In the genomic region with DNA sequence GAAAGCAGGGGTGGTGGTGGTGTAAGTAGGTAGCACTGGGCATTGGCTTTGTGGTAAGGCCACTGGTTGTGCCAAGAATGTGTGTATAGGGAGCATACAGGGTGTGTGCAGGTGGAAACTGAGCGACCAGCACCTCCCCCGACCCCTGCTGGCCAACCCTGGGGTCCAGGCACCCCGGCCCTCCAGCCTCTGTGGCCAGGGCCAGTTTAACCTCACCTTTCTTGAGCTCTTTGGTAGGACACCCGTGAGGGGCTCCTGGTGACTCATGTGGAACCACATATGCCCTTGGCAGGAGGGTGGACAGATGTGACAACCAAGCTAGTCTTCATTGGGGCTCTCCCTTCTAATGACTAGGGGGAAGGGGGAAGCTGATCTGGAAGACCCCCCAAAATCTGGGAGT, we compare ENCODE assay signal across 13 cellular contexts. TPM values are rescaled to one million over a fixed set of nuclear protein-coding genes. Genes with fewer than 3 reads are reported as not detected.
DNase-seq lines count a peak whose midpoint lies in the region; ATAC-seq and TF ChIP-seq lines count a peak whose summit lies in the region.
"Had no signal": no experiment of that assay in that cellular context is flagged by ENCODE, and none has a peak within 500 bp of the region (broad histone marks: within the 10 kb centered on the region; RNA-seq: fewer than 3 reads in every experiment).

No MANE protein-coding gene starts in this region.

- H3K4me1 ChIP-seq in right cardiac atrium (ENCODE audit: control insufficient read depth, insufficient read depth, low read length) (peaks cover 5% of the 10 kb centered on the region), mesodermal cell (ENCODE audit: control insufficient read depth, insufficient read depth, low read length, poor library complexity, severe bottlenecking) (peaks cover 4% of the 10 kb centered on the region), uterus (no peaks in the 10 kb centered on the region)

- no peak overlapping the region for H3K4me3 ChIP-seq in right cardiac atrium (ENCODE audit: low read length)
- no peak overlapping the region for H3K4me3 ChIP-seq in mesodermal cell (ENCODE audit: extremely low read depth, insufficient read depth, low read length, poor library complexity, severe bottlenecking)
- no peak overlapping the region for H3K4me3 ChIP-seq in uterus
- H3K4me3 ChIP-seq: ovary had no signal

- H3K9me3 ChIP-seq in right cardiac atrium (ENCODE audit: control insufficient read depth, low read length): no peaks in the 10 kb centered on the region
- no peaks in the 10 kb centered on the region for H3K9me3 ChIP-seq in mesodermal cell (ENCODE audit: control insufficient read depth, low read length)
- H3K9me3 ChIP-seq in uterus: no peaks in the 10 kb centered on the region
- H3K9me3 ChIP-seq: ovary had no signal

- H3K27ac ChIP-seq in right cardiac atrium (ENCODE audit: low read length) (peak overlapping the region; percentile 98), mesodermal cell (ENCODE audit: low read depth, low read length, severe bottlenecking) (peak overlapping the region; percentile 99), uterus (peak overlapping the region; percentile 97 to 98)

- H3K36me3 ChIP-seq in mesodermal cell (ENCODE audit: control insufficient read depth, insufficient read depth, low read length): no peaks in the 10 kb centered on the region
- H3K36me3 ChIP-seq in uterus: no peaks in the 10 kb centered on the region
- H3K36me3 ChIP-seq: ovary had no signal

- 96% methylated on average over 4 of the region's 4 CpGs for WGBS in right cardiac atrium
- 89 to 96% methylated on average over 3 of the region's 4 CpGs for WGBS in mesodermal cell (ENCODE audit: insufficient coverage in 2 of 2), 2 experiments

- no peaks in the 10 kb centered on the region for H3K27me3 ChIP-seq in right cardiac atrium (ENCODE audit: control insufficient read depth, insufficient read depth)
- no peaks in the 10 kb centered on the region for H3K27me3 ChIP-seq in uterus
- H3K27me3 ChIP-seq: ovary had no signal

- ATAC-seq in right cardiac atrium (no peak), left cardiac atrium (no peak), GM18907 (IDR thresholded peaks at IDR 0.05; ENCODE audit: unreplicated experiment) (no peak)

- intact Hi-C loops in right cardiac atrium (cut with DNase I): loop anchor here in 2 of 4 donors (5.0 to 10.0 kb wide), 2 partner anchors 34 to 237 kb away; a partner anchor contains a TSS
- intact Hi-C loops in left cardiac atrium (cut with DNase I): no loop called here
- intact Hi-C loops in uterus (cut with DNase I; ENCODE audit: low total_unique reads): no loop called here

- TF ChIP-seq POLR2A in uterus (IDR thresholded peaks at IDR 0.05): no peak

- no peak for TF ChIP-seq CTCF in uterus (IDR thresholded peaks at IDR 0.05)

- DNase-seq in right cardiac atrium: no peak
- no peak for DNase-seq in left cardiac atrium
- DNase-seq in uterus: no peak
- no peak for DNase-seq in ecto neural progenitor cell (ENCODE audit: low spot score)
- DNase-seq: activated CD8-positive, alpha-beta memory T cell treated with anti-CD3 and anti-CD28 coated beads for 24 hours; activated naive CD4-positive, alpha-beta T cell treated with anti-CD3 and anti-CD28 coated beads, Interleukin-2, amount 50 U/mL, for 16 hours; kidney; stimulated activated CD4-positive, alpha-beta T cell treated with anti-CD3 and anti-CD28 coated beads, Interleukin-4, amount 100 ng/mL, for 24 hours had no signal

RNA-seq across cellular contexts. Expression of a gene that starts 19.5 kb away (rescaled TPM):
- total RNA-seq in right cardiac atrium (10 to 100 TPM in 2 of 4 donors, 1 to 10 TPM in 2; 8.1 to 13.2 (median 10.6) TPM), left cardiac atrium (1 to 10 TPM; 6.9 to 8.6 TPM), uterus (10 to 100 TPM in 3 of 4 donors, 1 to 10 TPM in 1; 1.5 to 37.5 (median 24.1) TPM)
- 8.8 TPM for polyA plus RNA-seq in right cardiac atrium
- polyA plus RNA-seq in mesodermal cell (2013, experiment 1 of 2): 32.1 TPM
- polyA plus RNA-seq in mesodermal cell (2013, experiment 2 of 2): 24.2 TPM

RNA-seq across cellular contexts. Expression of a gene that starts 38.5 kb away (rescaled TPM):
- 1 to 10 TPM; 1.9 to 6.1 (median 3.6) TPM for total RNA-seq in right cardiac atrium
- 2.0 TPM for polyA plus RNA-seq in right cardiac atrium
- total RNA-seq in left cardiac atrium: 1 to 10 TPM; 1.9 to 2.6 TPM
- 0.55 TPM for polyA plus RNA-seq in mesodermal cell (2013, experiment 1 of 2)
- polyA plus RNA-seq in mesodermal cell (2013, experiment 2 of 2): 0.81 TPM
- 1 to 10 TPM in 1 of 4 donors, under 1 TPM in 2, not detected in 1; 0.24 to 1.3 (median 0.26) TPM for total RNA-seq in uterus
- total RNA-seq: fibroblast of villous mesenchyme; T-helper 2 cell treated with Interferon-gamma antibody and Interleukin-4, amounts not matched to agents 100 ng/mL and 5 ng/mL, for 36 hours had no signal

RNA-seq across cellular contexts. Expression of a gene that starts 38.6 kb away (rescaled TPM):
- total RNA-seq in right cardiac atrium (1 to 10 TPM in 3 of 4 donors, under 1 TPM in 1; 0.72 to 2.1 (median 1.7) TPM), left cardiac atrium (1 to 10 TPM; 1.1 to 2.1 TPM), uterus (1 to 10 TPM in 2 of 4 donors, not detected in 2; 1.4 to 2.5 TPM)
- polyA plus RNA-seq in right cardiac atrium: 1.2 TPM
- 0.85 TPM for polyA plus RNA-seq in mesodermal cell (2013, experiment 1 of 2)
- polyA plus RNA-seq in mesodermal cell (2013, experiment 2 of 2): 0.46 TPM
- total RNA-seq: fibroblast of villous mesenchyme; T-helper 2 cell treated with Interferon-gamma antibody and Interleukin-4, amounts not matched to agents 100 ng/mL and 5 ng/mL, for 36 hours had no signal

RNA-seq across cellular contexts. Expression of a gene that starts 54.2 kb away (rescaled TPM):
- total RNA-seq in right cardiac atrium: not detected
- polyA plus RNA-seq in right cardiac atrium: 0.05 TPM
- not detected for total RNA-seq in left cardiac atrium
- 0.18 TPM for polyA plus RNA-seq in mesodermal cell (2013, experiment 1 of 2)
- not detected for polyA plus RNA-seq in mesodermal cell (2013, experiment 2 of 2)
- not detected for total RNA-seq in uterus
- total RNA-seq: fibroblast of villous mesenchyme; kidney; T-helper 2 cell treated with Interferon-gamma antibody and Interleukin-4, amounts not matched to agents 100 ng/mL and 5 ng/mL, for 36 hours had no signal

RNA-seq across cellular contexts. Expression of a gene that starts 54.3 kb away (rescaled TPM):
- total RNA-seq in right cardiac atrium (under 1 TPM; 0.39 to 0.63 (median 0.43) TPM), left cardiac atrium (under 1 TPM; 0.12 to 0.39 TPM), uterus (under 1 TPM in 3 of 4 donors, not detected in 1; under 0.01 to 0.70 (median under 0.01) TPM)
- polyA plus RNA-seq in right cardiac atrium: 0.41 TPM
- polyA plus RNA-seq in mesodermal cell (2013, experiment 1 of 2): 0.52 TPM
- polyA plus RNA-seq in mesodermal cell (2013, experiment 2 of 2): 0.46 TPM
- total RNA-seq: fibroblast of villous mesenchyme; T-helper 2 cell treated with Interferon-gamma antibody and Interleukin-4, amounts not matched to agents 100 ng/mL and 5 ng/mL, for 36 hours had no signal
